In genomic region chr10:94061026-94061425, GRCh38 we compare ENCODE assay signal across 30 cellular contexts.
"Had no signal": no experiment of that assay in that cellular context is flagged by ENCODE, and none has a peak within 500 bp of the region (broad histone marks: within the 10 kb centered on the region; RNA-seq: fewer than 3 reads in every experiment).

No MANE protein-coding gene starts in this region.

- H3K4me3 ChIP-seq: ascending aorta, cardiac muscle cell had no signal

- H3K36me3 ChIP-seq: ascending aorta, cardiac muscle cell had no signal

- H3K4me1 ChIP-seq: ascending aorta had no signal

- DNase-seq: activated CD4-positive, alpha-beta memory T cell treated with anti-CD3 and anti-CD28 coated beads, Interleukin-2, amount 10 ng/mL, durations not matched to agents 7 days and 5 days; activated CD4-positive, alpha-beta T cell treated with anti-CD3 and anti-CD28 coated beads for 1 hour; activated CD4-positive, alpha-beta T cell treated with anti-CD3 and anti-CD28 coated beads for 36 hours; activated CD4-positive, alpha-beta T cell treated with anti-CD3 and anti-CD28 coated beads for 48 hours; activated CD4-positive, alpha-beta T cell treated with anti-CD3 and anti-CD28 coated beads, Interleukin-2, amount 10 ng/mL, durations not matched to agents 7 days and 5 days; activated CD4-positive, alpha-beta T cell treated with anti-CD3 and anti-CD28 coated beads, Interleukin-2, amount 50 U/mL, for 48 hours; activated CD4-positive, CD25-positive, alpha-beta regulatory T cell; activated CD8-positive, alpha-beta memory T cell treated with anti-CD3 and anti-CD28 coated beads for 24 hours; activated CD8-positive, alpha-beta memory T cell treated with anti-CD3 and anti-CD28 coated beads, Interleukin-2, amount 10 ng/mL, durations not matched to agents 7 days and 5 days; activated CD8-positive, alpha-beta memory T cell treated with anti-CD3 and anti-CD28 coated beads, Interleukin-2, amount 50 U/mL, for 48 hours; activated CD8-positive, alpha-beta T cell treated with anti-CD3 and anti-CD28 coated beads, Interleukin-2, amount 10 ng/mL, durations not matched to agents 7 days and 5 days; activated effector memory CD4-positive, alpha-beta T cell treated with Interleukin-2 at 50 U/mL for 16 hours; activated gamma-delta T cell; activated naive CD4-positive, alpha-beta T cell treated with anti-CD3 and anti-CD28 coated beads, Interleukin-2, amount 10 ng/mL, durations not matched to agents 7 days and 5 days; activated naive CD4-positive, alpha-beta T cell treated with Interleukin-2 at 50 U/mL for 16 hours; activated naive CD8-positive, alpha-beta T cell treated with anti-CD3 and anti-CD28 coated beads, Interleukin-2, amount 10 ng/mL, durations not matched to agents 7 days and 5 days; activated naive CD8-positive, alpha-beta T cell treated with anti-CD3 and anti-CD28 coated beads, Interleukin-2, amount 50 U/mL, for 24 hours; activated T-cell treated with anti-CD3 and anti-CD28 coated beads, Interleukin-2, amount 50 U/mL, for 24 hours; activated T-cell treated with anti-CD3 and anti-CD28 coated beads, Interleukin-2, amount 50 U/mL, for 48 hours; amygdala; anterior cingulate cortex; cerebellar nuclear complex; T-helper 17 cell had no signal

- FAIRE-seq: bronchial epithelial cell, TTC549 had no signal

- ATAC-seq: activated CD4-positive, alpha-beta T cell treated with anti-CD3 and anti-CD28 coated beads for 36 hours; activated CD4-positive, CD25-positive, alpha-beta regulatory T cell treated with anti-CD3 and anti-CD28 coated beads, Interleukin-2, amount 50 U/mL, for 24 hours; activated CD8-positive, alpha-beta memory T cell treated with anti-CD3 and anti-CD28 coated beads, Interleukin-2, amount 10 ng/mL, durations not matched to agents 7 days and 5 days; activated CD8-positive, alpha-beta T cell treated with anti-CD3 and anti-CD28 coated beads, Interleukin-2, amount 10 ng/mL, durations not matched to agents 7 days and 5 days; activated naive CD8-positive, alpha-beta T cell treated with anti-CD3 and anti-CD28 coated beads, Interleukin-2, amount 50 U/mL, for 24 hours; T-helper 17 cell; WTC11 had no signal

- H3K27me3 ChIP-seq: ascending aorta, cardiac muscle cell had no signal

- H3K9me3 ChIP-seq: ascending aorta had no signal

- H3K27ac ChIP-seq: ascending aorta, cardiac muscle cell, VCaP had no signal
